ENCODE assay signal across 8 cellular contexts in genomic region chr5:81850932-81851331, GRCh38.
DNase-seq lines count a peak whose midpoint lies in the region; ATAC-seq and TF ChIP-seq lines count a peak whose summit lies in the region.

No MANE protein-coding gene starts in this region.

- H3K27me3 Mint-ChIP-seq in T-helper 17 cell = no peaks in the 10 kb centered on the region
- peaks cover 15% of the 10 kb centered on the region for H3K27me3 Mint-ChIP-seq in glutamatergic neuron (ENCODE audit: unreplicated experiment)

- peak overlapping the region; percentile 88 for H3K27ac ChIP-seq in rectal smooth muscle tissue (ENCODE audit: low read depth, low read length)

- no peak for TF ChIP-seq CTCF in glutamatergic neuron (IDR thresholded peaks at IDR 0.05; ENCODE audit: partially characterized antibody, unreplicated experiment)

- no peaks in the 10 kb centered on the region for H3K27me3 ChIP-seq in rectal smooth muscle tissue (ENCODE audit: control insufficient read depth, insufficient read depth, low read length)

- DNase-seq in T-helper 17 cell (no peak), glutamatergic neuron (no peak), NCI-H345 (lab: John Stamatoyannopoulos, UW) (no peak), GM19240 (ENCODE audit: insufficient read length, low spot score) (no peak)

- H3K9me3 Mint-ChIP-seq in glutamatergic neuron (ENCODE audit: unreplicated experiment) = peaks cover 6% of the 10 kb centered on the region

- peak overlapping the region; percentile 95 for H3K4me3 Mint-ChIP-seq in T-helper 17 cell
- peak overlapping the region; percentile 93 for H3K4me3 Mint-ChIP-seq in glutamatergic neuron (ENCODE audit: unreplicated experiment)

- H3K4me1 Mint-ChIP-seq in T-helper 17 cell = peaks cover 28% of the 10 kb centered on the region
- H3K4me1 Mint-ChIP-seq in glutamatergic neuron (ENCODE audit: low read depth, unreplicated experiment) = peaks cover 56% of the 10 kb centered on the region

- H3K36me3 Mint-ChIP-seq in T-helper 17 cell (ENCODE audit: low read depth) (peaks cover 4% of the 10 kb centered on the region), glutamatergic neuron (ENCODE audit: unreplicated experiment) (no peaks in the 10 kb centered on the region)

- peak overlapping the region; percentile 93 for H3K27ac Mint-ChIP-seq in T-helper 17 cell
- H3K27ac Mint-ChIP-seq in glutamatergic neuron (ENCODE audit: unreplicated experiment) = peak overlapping the region; percentile 92

- no peaks in the 10 kb centered on the region for H3K9me3 ChIP-seq in T-helper 17 cell (ENCODE audit: control insufficient read depth, low read length, poor library complexity, severe bottlenecking)

- no peak for ATAC-seq in T-helper 17 cell
- ATAC-seq in HG02571 (IDR thresholded peaks at IDR 0.05; ENCODE audit: unreplicated experiment) = no peak
- ATAC-seq in HG03571 (IDR thresholded peaks at IDR 0.05; ENCODE audit: unreplicated experiment) = no peak

- peak overlapping the region; percentile 64; the same call in 1 of the 2 replicates for H3K4me3 ChIP-seq in GM08714 (ENCODE audit: low read length)
- H3K4me3 ChIP-seq in rectal smooth muscle tissue (ENCODE audit: low read length) = peak overlapping the region; percentile 72

- no peak overlapping the region for H3K9ac ChIP-seq in rectal smooth muscle tissue (ENCODE audit: low read length)

- H3K36me3 ChIP-seq in rectal smooth muscle tissue (ENCODE audit: control insufficient read depth, insufficient read depth, low read length) = no peaks in the 10 kb centered on the region

- peaks cover 35% of the 10 kb centered on the region for H3K4me1 ChIP-seq in rectal smooth muscle tissue (ENCODE audit: control insufficient read depth, insufficient read depth, low read length)
